ENCODE assay signal across 9 cellular contexts in the genomic region with DNA sequence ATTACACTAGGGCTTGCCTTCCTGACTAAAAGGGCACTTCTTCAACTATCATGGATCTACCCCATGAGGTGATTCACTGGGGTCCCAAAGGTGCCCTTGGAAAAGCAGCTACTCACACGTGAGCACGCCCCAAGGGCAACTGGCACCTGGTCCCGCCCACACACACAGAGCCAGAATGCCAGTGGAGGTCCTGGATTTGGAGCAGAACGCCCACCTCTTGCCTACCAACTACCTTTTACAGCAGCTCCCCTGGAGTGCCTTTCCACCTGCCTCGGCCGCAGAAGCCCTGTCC. TPM values are rescaled to one million over a fixed set of nuclear protein-coding genes. Genes with fewer than 3 reads are reported as not detected.
DNase-seq lines count a peak whose midpoint lies in the region; ATAC-seq and TF ChIP-seq lines count a peak whose summit lies in the region.
"Had no signal": no experiment of that assay in that cellular context is flagged by ENCODE, and none has a peak within 500 bp of the region (broad histone marks: within the 10 kb centered on the region; RNA-seq: fewer than 3 reads in every experiment).

No MANE protein-coding gene starts in this region.

- no peak overlapping the region for H3K4me3 ChIP-seq in adrenal gland
- no peak overlapping the region for H3K4me3 ChIP-seq in lung
- peak overlapping the region; percentile 66 to 72 for H3K4me3 ChIP-seq in testis

- no peaks in the 10 kb centered on the region for H3K36me3 ChIP-seq in adrenal gland (replicated peaks in 1 of 2)
- no peaks in the 10 kb centered on the region for H3K36me3 ChIP-seq in lung (ENCODE audit: control insufficient read depth in 2 of 2, insufficient read depth in 2 of 2, low read length in 2 of 2)
- no peaks in the 10 kb centered on the region for H3K36me3 ChIP-seq in testis (ENCODE audit: low read depth, missing control alignments)

- peaks cover 21% of the 10 kb centered on the region for H3K27me3 Mint-ChIP-seq in activated T-cell treated with anti-CD3 and anti-CD28 coated beads, Interleukin-2, amount 50 U/mL, for 24 hours

- H3K4me1 Mint-ChIP-seq in activated T-cell treated with anti-CD3 and anti-CD28 coated beads, Interleukin-2, amount 50 U/mL, for 24 hours (ENCODE audit: low read depth) = peaks cover 23% of the 10 kb centered on the region

- H3K4me1 ChIP-seq in adrenal gland (replicated peaks in 1 of 2) (peaks cover 8 to 20% of the 10 kb centered on the region in 2 donors), lung (ENCODE audit: control insufficient read depth in 2 of 2, insufficient read depth in 2 of 2, low read length in 2 of 2) (peaks cover 0 to 13% of the 10 kb centered on the region in 2 donors), testis (peaks cover 20% of the 10 kb centered on the region)

- WGBS in adrenal gland, 4 donors = 74 to 90% (median 81%) methylated on average over 1 to 6 of the region's 6 CpGs
- 82 to 86% methylated on average over 6 of the region's 6 CpGs for WGBS in lung, 2 donors
- WGBS in testis, 2 donors = 55 to 60% methylated on average over 6 of the region's 6 CpGs

- H3K4me3 Mint-ChIP-seq in activated T-cell treated with anti-CD3 and anti-CD28 coated beads, Interleukin-2, amount 50 U/mL, for 24 hours = peak overlapping the region; percentile 73

- H3K27ac Mint-ChIP-seq in activated T-cell treated with anti-CD3 and anti-CD28 coated beads, Interleukin-2, amount 50 U/mL, for 24 hours = peak overlapping the region; percentile 80

- H3K27ac ChIP-seq in adrenal gland (peak overlapping the region in 3 of 5 donors; percentile 50 to 86 (median 71)), lung (ENCODE audit: low read depth in 1 of 2, low read length in 1 of 2) (peak overlapping the region; percentile 62 to 78), testis (peak overlapping the region; percentile 71 to 93)

- intact Hi-C loops in adrenal gland (cut with DNase I) = no loop called here
- intact Hi-C loops in testis (cut with DNase I; ENCODE audit: low total_unique reads) = loop anchor here (10.0 kb wide), 1 partner anchor 145 kb away; no protein-coding TSS in a partner anchor

- TF ChIP-seq POLR2A in adrenal gland (IDR thresholded peaks at IDR 0.05) (no peak), testis (IDR thresholded peaks at IDR 0.05) (no peak)

- no peaks in the 10 kb centered on the region for H3K9me3 ChIP-seq in adrenal gland (replicated peaks in 1 of 3)
- H3K9me3 ChIP-seq in lung (ENCODE audit: control insufficient read depth in 2 of 2, insufficient read depth in 1 of 2, low read length in 1 of 2) = peaks cover 0 to 2% of the 10 kb centered on the region in 2 donors
- no peaks in the 10 kb centered on the region for H3K9me3 ChIP-seq in testis

- no peak for TF ChIP-seq CTCF in adrenal gland (IDR thresholded peaks at IDR 0.05)
- TF ChIP-seq CTCF in lung (IDR thresholded peaks at IDR 0.05; ENCODE audit: control extremely low read depth, extremely low read depth) = no peak
- no peak for TF ChIP-seq CTCF in testis (IDR thresholded peaks at IDR 0.05)

- no peaks in the 10 kb centered on the region for H3K36me3 Mint-ChIP-seq in activated T-cell treated with anti-CD3 and anti-CD28 coated beads, Interleukin-2, amount 50 U/mL, for 24 hours (ENCODE audit: low read depth)

- ATAC-seq in lung (ENCODE audit: insufficient read depth, low FRiP score) = no peak

- DNase-seq in activated T-cell treated with anti-CD3 and anti-CD28 coated beads, Interleukin-2, amount 50 U/mL, for 24 hours = no peak
- no peak for DNase-seq in activated T-cell treated with anti-CD3 and anti-CD28 coated beads, Interleukin-2, amount 50 U/mL, for 1 hour
- DNase-seq in adrenal gland (peak in 1 of 7 donors; percentile 66), lung (ENCODE audit: low spot score) (no peak), testis (no peak), NCI-H2107 (lab: John Stamatoyannopoulos, UW) (no peak), cerebellar nuclear complex (lab: John Stamatoyannopoulos, UW) (no peak), EL (no peak)
- DNase-seq: NK-92 treated with Interleukin-12 subunit alpha and Interleukin-12 subunit beta, amount 100 ng/mL, for 24 hours had no signal

- H3K9me3 Mint-ChIP-seq in activated T-cell treated with anti-CD3 and anti-CD28 coated beads, Interleukin-2, amount 50 U/mL, for 24 hours = no peaks in the 10 kb centered on the region

- H3K27me3 ChIP-seq in adrenal gland (no peaks in the 10 kb centered on the region), lung (ENCODE audit: control insufficient read depth, insufficient read depth) (no peaks in the 10 kb centered on the region), testis (no peaks in the 10 kb centered on the region)

RNA-seq across cellular contexts. Expression of a gene that starts 1.8 kb away (rescaled TPM):
- 10 to 100 TPM in 7 of 8 donors, 1 to 10 TPM in 1; 9.7 to 27.7 (median 18.6) TPM for total RNA-seq in adrenal gland
- 10 to 100 TPM in 2 of 3 donors, 1 to 10 TPM in 1; 6.4 to 12.7 (median 10.9) TPM for polyA plus RNA-seq in adrenal gland
- 10 to 100 TPM; 52.8 to 79.1 TPM for total RNA-seq in lung
- polyA plus RNA-seq in lung = 10 to 100 TPM; 12.5 to 14.2 TPM
- total RNA-seq in testis = 10 to 100 TPM; 32.4 to 43.0 TPM
- 24.4 TPM for polyA plus RNA-seq in testis (ENCODE audit: insufficient read depth, low read depth, low replicate concordance)

Comparison
In these comparisons a context has a peak if more than half of its experiments do, and no peak if none do; other contexts are left out.
1. H3K4me3 ChIP-seq: peak in testis (2 of 2); none in adrenal gland (0 of 4) and lung (single experiment).
2. Peak in every context shown above with its lines, with median percentiles within 50 percentile points of each other: H3K27ac ChIP-seq.